In the genomic region with DNA sequence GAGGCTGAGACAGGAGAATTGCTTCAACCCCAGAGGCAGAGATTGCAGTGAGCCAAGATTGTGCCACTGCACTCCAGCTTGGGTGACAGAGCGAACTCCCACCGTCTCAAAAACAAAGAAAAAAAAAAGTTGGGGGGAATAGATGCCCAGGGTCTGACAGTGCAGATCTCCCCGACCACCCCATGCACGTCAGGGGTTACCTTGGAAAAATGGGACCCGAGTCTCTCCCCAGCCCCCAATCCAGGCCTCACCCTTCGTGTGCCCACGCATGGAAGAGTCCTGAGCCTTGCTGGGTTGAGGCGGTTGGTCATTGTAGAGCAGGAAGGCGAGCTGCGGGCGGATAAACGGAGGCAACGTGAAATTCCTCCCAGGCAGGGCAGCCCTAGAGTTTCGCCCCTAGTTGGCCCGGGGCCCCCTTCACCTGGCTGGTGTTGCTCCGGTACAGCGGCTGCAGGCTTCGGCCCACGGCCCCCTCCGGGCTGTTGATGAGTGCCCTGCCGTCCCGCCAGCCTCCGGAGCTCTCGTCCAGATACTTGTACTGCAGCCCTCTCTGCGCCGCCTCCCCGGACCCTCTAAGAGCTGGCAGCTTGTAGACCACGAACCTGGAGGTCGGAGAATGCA, we compare ENCODE assay signal across 8 cellular contexts. TPM values are rescaled to one million over a fixed set of nuclear protein-coding genes. Genes with fewer than 3 reads are reported as not detected.
DNase-seq lines count a peak whose midpoint lies in the region; ATAC-seq and TF ChIP-seq lines count a peak whose summit lies in the region.

No MANE protein-coding gene starts in this region.

- peaks cover 19% of the 10 kb centered on the region for H3K9me3 Mint-ChIP-seq in GM23338
- peaks cover 1% of the 10 kb centered on the region for H3K9me3 Mint-ChIP-seq in memory B cell

- H4K20me1 ChIP-seq in GM23338 (replicated peaks; ENCODE audit: insufficient read depth) = no peaks in the 10 kb centered on the region
- no peaks in the 10 kb centered on the region for H4K20me1 ChIP-seq in PC-9 (ENCODE audit: insufficient read depth)

- DNase-seq in EL = peak; percentile 23
- DNase-seq in GM23338 (ENCODE audit: low spot score) = peak; percentile 57
- no peak for DNase-seq in PC-9
- DNase-seq in memory B cell (ENCODE audit: low spot score in 2 of 2) = no peak
- no peak for DNase-seq in SK-N-DZ (ENCODE audit: low spot score)

- intact Hi-C loops in PC-9 (cut with micrococcal nuclease; ENCODE audit: unreplicated experiment) = no loop called here

- H2AFZ ChIP-seq in GM23338 (peak overlapping the region; percentile 99), PC-9 (peak overlapping the region; percentile 96)

- H3K36me3 ChIP-seq in GM23338 (ENCODE audit: insufficient read depth) (no peaks in the 10 kb centered on the region), PC-9 (ENCODE audit: low read depth) (no peaks in the 10 kb centered on the region), duodenal mucosa (ENCODE audit: control insufficient read depth in 1 of 2, insufficient read depth in 2 of 2, low read length in 2 of 2) (peaks cover 3 to 11% of the 10 kb centered on the region in 2 donors), urinary bladder (ENCODE audit: insufficient read depth) (no peaks in the 10 kb centered on the region)

- H3K4me3 ChIP-seq in GM23338 (peak overlapping the region; percentile 91), PC-9 (peak overlapping the region; percentile 77), duodenal mucosa (ENCODE audit: low read depth in 1 of 2, low read length in 2 of 2) (peak overlapping the region; percentile 85 to 94), urinary bladder (ENCODE audit: low read depth, low read length) (peak overlapping the region; percentile 76)

- BruUV-seq in PC-9 (replicated peaks; lab: Mats Ljungman, UMichigan) = TSS peak; percentile 18

- H3K9me3 ChIP-seq in PC-9 (ENCODE audit: insufficient read depth, low read depth) (peaks cover 11% of the 10 kb centered on the region; the same call in 1 of the 2 replicates), duodenal mucosa (ENCODE audit: control insufficient read depth in 1 of 2, low read length in 2 of 2) (peaks cover 8 to 13% of the 10 kb centered on the region in 2 donors)

- H3K9me2 ChIP-seq in GM23338 (ENCODE audit: insufficient read depth) (no peaks in the 10 kb centered on the region; the same call in 1 of the 2 replicates), PC-9 (ENCODE audit: insufficient read depth) (no peaks in the 10 kb centered on the region)

- H3K36me3 Mint-ChIP-seq in GM23338 (ENCODE audit: low read depth) = peaks cover 26% of the 10 kb centered on the region
- peaks cover 13% of the 10 kb centered on the region for H3K36me3 Mint-ChIP-seq in memory B cell

- H3K4me2 ChIP-seq in GM23338 (peak overlapping the region; percentile 94), PC-9 (peak overlapping the region; percentile 92)

- ATAC-seq in GM23338 (peak; percentile 19), memory B cell (ENCODE audit: low read depth) (peak; percentile 5), HG03565 (IDR thresholded peaks at IDR 0.05; ENCODE audit: unreplicated experiment) (no peak)

- H3K27ac Mint-ChIP-seq in GM23338 (peak overlapping the region; percentile 86), memory B cell (peak overlapping the region; percentile 96)

- H3K4me1 Mint-ChIP-seq in GM23338 (peaks cover 9% of the 10 kb centered on the region; the same call in 1 of the 3 replicates), memory B cell (peaks cover 10% of the 10 kb centered on the region)

- H3F3A ChIP-seq in GM23338 (replicated peaks; ENCODE audit: low read depth) = peaks cover 25% of the 10 kb centered on the region
- H3F3A ChIP-seq in PC-9 (ENCODE audit: insufficient read depth, low read depth) = peaks cover 28% of the 10 kb centered on the region

- peaks cover 3% of the 10 kb centered on the region; the same call in 1 of the 2 replicates for H3K4me1 ChIP-seq in GM23338 (ENCODE audit: insufficient read depth)
- peaks cover 14% of the 10 kb centered on the region for H3K4me1 ChIP-seq in PC-9 (replicated peaks; ENCODE audit: insufficient read depth)
- peaks cover 0 to 16% of the 10 kb centered on the region in 2 donors for H3K4me1 ChIP-seq in duodenal mucosa (ENCODE audit: control insufficient read depth in 1 of 2, insufficient read depth in 2 of 2, low read length in 2 of 2)
- H3K4me1 ChIP-seq in urinary bladder (ENCODE audit: insufficient read depth) = no peaks in the 10 kb centered on the region

- POLR2A ChIA-PET in PC-9 (lab: Charles Lee; ENCODE audit: unreplicated experiment) = interaction anchor here (0.5 to 0.6 kb wide), 4 partner anchors 15 to 163 kb away, joined by 3 to 4 read pairs (median 4); a partner anchor contains a TSS

- H3K79me2 ChIP-seq in GM23338 (replicated peaks; ENCODE audit: insufficient read depth) (no peaks in the 10 kb centered on the region), PC-9 (ENCODE audit: low read depth) (peaks cover 10% of the 10 kb centered on the region; the same call in 1 of the 2 replicates)

- peak overlapping the region; percentile 90 for H3K4me3 Mint-ChIP-seq in GM23338
- H3K4me3 Mint-ChIP-seq in memory B cell = peak overlapping the region; percentile 91

- H3K27ac ChIP-seq in GM23338 (ENCODE audit: low read depth) (peak overlapping the region; percentile 59; the same call in 1 of the 2 replicates), PC-9 (peak overlapping the region; percentile 66), duodenal mucosa (ENCODE audit: low read depth, low read length) (peak overlapping the region; percentile 73), urinary bladder (ENCODE audit: low read depth) (peak overlapping the region; percentile 81)

- CTCF ChIA-PET in PC-9 (lab: Charles Lee) = interaction anchor here (1.1 kb wide), 1 partner anchor 33 kb away, joined by 3 read pairs; no protein-coding TSS in a partner anchor

- peak overlapping the region; percentile 81 to 92 for H3K9ac ChIP-seq in duodenal mucosa (ENCODE audit: low read depth in 1 of 2, low read length in 2 of 2)

- H3K27me3 Mint-ChIP-seq in GM23338 (ENCODE audit: insufficient read depth, low read depth, poor library complexity) (peaks cover 19% of the 10 kb centered on the region), memory B cell (no peaks in the 10 kb centered on the region)

- WGBS in urinary bladder = 13% methylated on average over 29 of the region's 29 CpGs

- TF ChIP-seq CTCF in GM23338 (conservative IDR thresholded peaks at IDR 0.05; ENCODE audit: low read depth in 2 of 2) (no peak), PC-9 (conservative IDR thresholded peaks at IDR 0.05) (no peak)

- H3K27me3 ChIP-seq in GM23338 (ENCODE audit: insufficient read depth) (peaks cover 10% of the 10 kb centered on the region), PC-9 (ENCODE audit: insufficient read depth, low read depth) (no peaks in the 10 kb centered on the region), duodenal mucosa (ENCODE audit: control insufficient read depth in 1 of 2, insufficient read depth in 2 of 2, low read length in 2 of 2) (no peaks in the 10 kb centered on the region)

TF ChIP-seq in GM23338, 12 proteins besides CTCF, POLR2A, EP300 and RAD21 (continues in another document):
- TF ChIP-seq ZNF331 (CRISPR knock-in tag; IDR thresholded peaks at IDR 0.05; ENCODE audit: low read depth) = no peak
- no peak for TF ChIP-seq EZH2 (IDR thresholded peaks at IDR 0.05; ENCODE audit: low read depth, unreplicated experiment)
- TF ChIP-seq POLR2AphosphoS5 (IDR thresholded peaks at IDR 0.05; ENCODE audit: low read depth) = no peak
- no peak for TF ChIP-seq STAT1 (IDR thresholded peaks at IDR 0.05; ENCODE audit: unreplicated experiment)

RNA-seq across cellular contexts. Expression of a gene that starts 0.6 kb away (rescaled TPM):
- 27.3 and 35.0 TPM in 2 replicates for total RNA-seq in GM23338 (2014; rRNA removed; shearing (Covaris generic))
- polyA plus RNA-seq in GM23338 (2016; fragmentation: Nextera tagmentation; extraction: Ambion mirVana) (15.9 and 17.4 TPM in 2 replicates), urinary bladder (58.9 TPM)
- total RNA-seq in PC-9 (2021) (68.4 and 81.0 TPM in 2 replicates), urinary bladder (10.6 TPM)
- 13.5 and 18.1 TPM in 2 replicates for polyA plus RNA-seq in SK-N-DZ (2014; cell fraction: cytosol; rRNA removed)
- 3.7 and 3.9 TPM in 2 replicates for polyA plus RNA-seq in SK-N-DZ (2014; cell fraction: nucleus; rRNA removed)

RNA-seq across cellular contexts. Expression of a gene that starts 6.3 kb away (rescaled TPM):
- total RNA-seq in GM23338 (2014; rRNA removed; shearing (Covaris generic)) = 1.1 and 1.4 TPM in 2 replicates
- 0.74 and 0.80 TPM in 2 replicates for polyA plus RNA-seq in GM23338 (2016; fragmentation: Nextera tagmentation; extraction: Ambion mirVana)
- 0.22 and 0.25 TPM in 2 replicates for total RNA-seq in PC-9 (2021)
- total RNA-seq in urinary bladder = 0.26 TPM
- polyA plus RNA-seq in urinary bladder = 0.08 TPM
- polyA plus RNA-seq in SK-N-DZ (2014; cell fraction: cytosol; rRNA removed) = 1.9 and 2.0 TPM in 2 replicates
- polyA plus RNA-seq in SK-N-DZ (2014; cell fraction: nucleus; rRNA removed) = 1.0 and 2.0 TPM in 2 replicates

RNA-seq across cellular contexts. Expression of a gene that starts 10.3 kb away (rescaled TPM):
- 73.3 and 99.8 TPM in 2 replicates for total RNA-seq in GM23338 (2014; rRNA removed; shearing (Covaris generic))
- polyA plus RNA-seq in GM23338 (2016; fragmentation: Nextera tagmentation; extraction: Ambion mirVana) (51.5 and 54.1 TPM in 2 replicates), urinary bladder (54.5 TPM)
- total RNA-seq in PC-9 (2021) (23.2 and 27.8 TPM in 2 replicates), urinary bladder (13.8 TPM)
- polyA plus RNA-seq in SK-N-DZ (2014; cell fraction: cytosol; rRNA removed) = 55.9 and 85.5 TPM in 2 replicates
- polyA plus RNA-seq in SK-N-DZ (2014; cell fraction: nucleus; rRNA removed) = 56.2 and 117 TPM in 2 replicates

RNA-seq across cellular contexts. Expression of a gene that starts 38.4 kb away (rescaled TPM):
- total RNA-seq in GM23338 (2014; rRNA removed; shearing (Covaris generic)) = 0.62 and 0.63 TPM in 2 replicates
- 1.9 and 2.9 TPM in 2 replicates for polyA plus RNA-seq in GM23338 (2016; fragmentation: Nextera tagmentation; extraction: Ambion mirVana)
- total RNA-seq in PC-9 (2021) = 2.1 and 2.6 TPM in 2 replicates
- total RNA-seq in urinary bladder = 0.85 TPM
- 0.10 TPM for polyA plus RNA-seq in urinary bladder
- 0.22 and 0.53 TPM in 2 replicates for polyA plus RNA-seq in SK-N-DZ (2014; cell fraction: cytosol; rRNA removed)
- polyA plus RNA-seq in SK-N-DZ (2014; cell fraction: nucleus; rRNA removed) = 0.75 and 1.5 TPM in 2 replicates

RNA-seq across cellular contexts. Expression of a gene that starts 42.3 kb away (rescaled TPM):
- total RNA-seq in GM23338 (2014; rRNA removed; shearing (Covaris generic)) = 13.4 and 19.9 TPM in 2 replicates
- polyA plus RNA-seq in GM23338 (2016; fragmentation: Nextera tagmentation; extraction: Ambion mirVana) = 8.9 and 13.9 TPM in 2 replicates
- total RNA-seq in PC-9 (2021) = 11.4 and 11.9 TPM in 2 replicates
- total RNA-seq in urinary bladder = 0.74 TPM
- 1.1 TPM for polyA plus RNA-seq in urinary bladder
- 18.5 and 25.5 TPM in 2 replicates for polyA plus RNA-seq in SK-N-DZ (2014; cell fraction: cytosol; rRNA removed)
- 81.0 and 102 TPM in 2 replicates for polyA plus RNA-seq in SK-N-DZ (2014; cell fraction: nucleus; rRNA removed)

Comparison
In these comparisons a context has a peak if more than half of its experiments do, and no peak if none do; other contexts are left out.
1. DNase-seq: peak in EL (single experiment) and GM23338 (single experiment); none in PC-9 (0 of 2), memory B cell (0 of 2) and SK-N-DZ (single experiment).
2. Peak in every context shown above with its lines, with median percentiles within 50 percentile points of each other: H3K27ac ChIP-seq and H3K4me3 ChIP-seq.